ENCODE assay signal across 20 cellular contexts in genomic region chr14:90674043-90674670, GRCh38.
DNase-seq lines count a peak whose midpoint lies in the region; ATAC-seq, FAIRE-seq and TF ChIP-seq lines count a peak whose summit lies in the region.
"Had no signal": no experiment of that assay in that cellular context is flagged by ENCODE, and none has a peak within 500 bp of the region (broad histone marks: within the 10 kb centered on the region; RNA-seq: fewer than 3 reads in every experiment).

No MANE protein-coding gene starts in this region.

- TF ChIP-seq POLR2A in erythroblast (IDR thresholded peaks at IDR 0.05; ENCODE audit: low read length) = no peak

- H3K9me3 ChIP-seq in BLaER1 treated with 17β-estradiol and CSF1 and Interleukin-3, amounts not matched to agents 10 nM and 100 nM (replicated peaks in 1 of 11) = peaks cover 10 to 14% (median 11%) of the 10 kb centered on the region in 11 experiments
- H3K9me3 ChIP-seq in neutrophil = no peaks in the 10 kb centered on the region
- H3K9me3 ChIP-seq: gastroesophageal sphincter had no signal

- peak overlapping the region in 10 of 11 experiments; percentile 11 to 88 (median 72); a peak in 14 of 22 replicates for H3K4me2 ChIP-seq in BLaER1 treated with 17β-estradiol and CSF1 and Interleukin-3, amounts not matched to agents 10 nM and 100 nM
- H3K4me2 ChIP-seq: PC-9 had no signal

- DNase-seq in NCI-H1694 treated with DMSO at 0.1 percent for 48 hours (lab: John Stamatoyannopoulos, UW) = peak; percentile 82
- no peak for DNase-seq in bronchial epithelial cell (ENCODE audit: low read depth)
- DNase-seq in LoVo (ENCODE audit: low spot score) = no peak
- DNase-seq in T-helper 9 cell = no peak
- no peak for DNase-seq in erythroblast (lab: John Stamatoyannopoulos, UW)
- DNase-seq: amniotic stem cell, cortex of kidney, GM23248, NCI-H187, NCI-H524 treated with DMSO at 0.1 percent for 48 hours, nephron progenitor cell, PC-9, SW 1271, WERI-Rb-1 had no signal

- no peak overlapping the region for H3K4me3 ChIP-seq in BLaER1 treated with 17β-estradiol and CSF1 and Interleukin-3, amounts not matched to agents 10 nM and 100 nM
- no peak overlapping the region for H3K4me3 ChIP-seq in bronchial epithelial cell (ENCODE audit: low read depth, low read length)
- peak overlapping the region in 1 of 2 experiments; percentile 6 for H3K4me3 ChIP-seq in neutrophil (ENCODE audit: low read depth in 1 of 2, low read length in 1 of 2)
- H3K4me3 ChIP-seq: gastroesophageal sphincter, GM12878, GM23248, PC-9 had no signal

- no peak overlapping the region for H3K9ac ChIP-seq in BLaER1 treated with 17β-estradiol and CSF1 and Interleukin-3, amounts not matched to agents 10 nM and 100 nM

- peaks cover 2 to 21% (median 6%) of the 10 kb centered on the region in 11 experiments; a peak in 11 of 22 replicates for H3K36me3 ChIP-seq in BLaER1 treated with 17β-estradiol and CSF1 and Interleukin-3, amounts not matched to agents 10 nM and 100 nM
- H3K36me3 ChIP-seq in bronchial epithelial cell (ENCODE audit: control insufficient read depth, insufficient read depth, low read length) = no peaks in the 10 kb centered on the region
- H3K36me3 ChIP-seq in neutrophil = peaks cover 34% of the 10 kb centered on the region

- FAIRE-seq in bronchial epithelial cell (lab: Jason Lieb, UNC) = peak; percentile 75
- FAIRE-seq: G401.6, GM12878 had no signal

- peaks cover 73 to 100% (median 85%) of the 10 kb centered on the region in 10 experiments for H3K4me1 ChIP-seq in BLaER1 treated with 17β-estradiol and CSF1 and Interleukin-3, amounts not matched to agents 10 nM and 100 nM
- H3K4me1 ChIP-seq in neutrophil (ENCODE audit: control insufficient read depth in 1 of 2, insufficient read depth in 1 of 2, low read depth in 1 of 2, low read length in 1 of 2) = peaks cover 17 to 27% of the 10 kb centered on the region in 2 experiments

- peak overlapping the region in 5 of 11 experiments; percentile 21 to 77 (median 57); a peak in 5 of 22 replicates for H3K27ac ChIP-seq in BLaER1 treated with 17β-estradiol and CSF1 and Interleukin-3, amounts not matched to agents 10 nM and 100 nM
- peak overlapping the region; percentile 51 for H3K27ac ChIP-seq in neutrophil
- H3K27ac ChIP-seq: PC-9, WERI-Rb-1 had no signal

- no peaks in the 10 kb centered on the region for H4K20me1 ChIP-seq in BLaER1 treated with 17β-estradiol and CSF1 and Interleukin-3, amounts not matched to agents 10 nM and 100 nM

- no peaks in the 10 kb centered on the region for H3K27me3 ChIP-seq in BLaER1 treated with 17β-estradiol and CSF1 and Interleukin-3, amounts not matched to agents 10 nM and 100 nM
- H3K27me3 ChIP-seq in bronchial epithelial cell (ENCODE audit: control insufficient read depth, insufficient read depth, low read length) (no peaks in the 10 kb centered on the region), neutrophil (no peaks in the 10 kb centered on the region)
- H3K27me3 ChIP-seq: gastroesophageal sphincter had no signal

- no peak for ATAC-seq in HG03175 (IDR thresholded peaks at IDR 0.05; ENCODE audit: unreplicated experiment)
- ATAC-seq: gastroesophageal sphincter, GM12878 had no signal

- TF ChIP-seq CTCF in bronchial epithelial cell (IDR thresholded peaks at IDR 0.05; ENCODE audit: insufficient read depth, low read length, severe bottlenecking) = no peak
- TF ChIP-seq CTCF in neutrophil (IDR thresholded peaks at IDR 0.05) = no peak
